In genomic region chr17:81741594-81742452, GRCh38 we compare ENCODE assay signal across 1 cellular context.
A peak's percentile ranks its signal among the peaks of the same experiment; 100 is the strongest.
TF ChIP-seq lines count a peak whose summit lies in the region.

No MANE protein-coding gene starts in this region.

TF ChIP-seq in HepG2, 621 proteins besides CTCF, POLR2A, EP300 and RAD21 (continues in another document):
- TF ChIP-seq EZH2 (conservative IDR thresholded peaks at IDR 0.05; ENCODE audit: low read depth, low read length) (0 out of 2 replicates have a peak, but pooled peaks have one; percentile 63), ZNF646 (CRISPR knock-in tag; IDR thresholded peaks at IDR 0.05) (peak; percentile 99), ZMYM3 (CRISPR knock-in tag; IDR thresholded peaks at IDR 0.05) (0 out of 2 replicates have a peak, but pooled peaks have one; percentile 28), HNF4A (CRISPR knock-in tag; IDR thresholded peaks at IDR 0.05) (no peak), KDM5B (CRISPR knock-in tag; IDR thresholded peaks at IDR 0.05; ENCODE audit: borderline replicate concordance) (peak; percentile 61; the same call in 1 of the 2 replicates), ZFAT (CRISPR knock-in tag; conservative IDR thresholded peaks at IDR 0.05) (no peak), HDAC6 (IDR thresholded peaks at IDR 0.05; ENCODE audit: low read depth, low read length) (peak; percentile 55; the same call in 1 of the 2 replicates), PATZ1 (CRISPR knock-in tag; IDR thresholded peaks at IDR 0.05) (peak; percentile 25; the same call in 1 of the 2 replicates), ZFX (CRISPR knock-in tag; IDR thresholded peaks at IDR 0.05; ENCODE audit: low read depth) (0 out of 2 replicates have a peak, but pooled peaks have one; percentile 24), TAF15 (IDR thresholded peaks at IDR 0.05; ENCODE audit: low read depth, low read length, poor library complexity, severe bottlenecking) (no peak), ZFP82 (CRISPR knock-in tag; IDR thresholded peaks at IDR 0.05; ENCODE audit: borderline replicate concordance) (no peak), ZNF816 (CRISPR knock-in tag; IDR thresholded peaks at IDR 0.05; ENCODE audit: borderline replicate concordance) (no peak), ZNF770 (CRISPR knock-in tag; IDR thresholded peaks at IDR 0.05) (peak; percentile 74; the same call in 1 of the 2 replicates), SKIL (CRISPR knock-in tag; IDR thresholded peaks at IDR 0.05; ENCODE audit: borderline replicate concordance) (no peak), ZBTB20 (CRISPR knock-in tag; IDR thresholded peaks at IDR 0.05; ENCODE audit: borderline replicate concordance, low read depth) (no peak), PLSCR1 (CRISPR knock-in tag; IDR thresholded peaks at IDR 0.05; ENCODE audit: borderline replicate concordance) (no peak), ZNF800 (CRISPR knock-in tag; IDR thresholded peaks at IDR 0.05) (no peak), HINFP (CRISPR knock-in tag; IDR thresholded peaks at IDR 0.05; ENCODE audit: low read depth) (no peak), DZIP1 (CRISPR knock-in tag; IDR thresholded peaks at IDR 0.05) (peak; percentile 75; the same call in 1 of the 2 replicates), FOXA1 (IDR thresholded peaks at IDR 0.05) (no peak), FOXA1 (CRISPR knock-in tag; IDR thresholded peaks at IDR 0.05) (no peak), ZNF264 (CRISPR knock-in tag; IDR thresholded peaks at IDR 0.05) (no peak), HOXA5 (CRISPR knock-in tag; IDR thresholded peaks at IDR 0.05) (no peak), ZNF687 (CRISPR knock-in tag; IDR thresholded peaks at IDR 0.05) (peak; percentile 56), ZNF740 (CRISPR knock-in tag; IDR thresholded peaks at IDR 0.05) (peak; percentile 45; the same call in 1 of the 2 replicates)
